Comparison of ENCODE assay signal across 1 cellular context in genomic region chr4:8582436-8582835, GRCh38.
TF ChIP-seq lines count a peak whose summit lies in the region.

No MANE protein-coding gene starts in this region.

TF ChIP-seq in H1, 55 proteins besides CTCF, POLR2A, EP300 and RAD21:
- TF ChIP-seq SAP30 (IDR thresholded peaks at IDR 0.05; ENCODE audit: insufficient read depth, insufficient replicate concordance, low read length) (no peak), BRCA1 (IDR thresholded peaks at IDR 0.05; ENCODE audit: low read depth, low read length) (no peak), SUZ12 (IDR thresholded peaks at IDR 0.05; ENCODE audit: low read length) (no peak), ATF2 (IDR thresholded peaks at IDR 0.05; ENCODE audit: low read length) (no peak), SRF (IDR thresholded peaks at IDR 0.05; ENCODE audit: low read depth, low read length) (no peak), TEAD4 (IDR thresholded peaks at IDR 0.05; ENCODE audit: low read depth, low read length) (no peak), SIN3A (conservative IDR thresholded peaks at IDR 0.05 in 1 of 2, IDR thresholded peaks at IDR 0.05 in 1 of 2; ENCODE audit: low read depth in 1 of 2, low read length in 2 of 2) (no peak), GTF2F1 (IDR thresholded peaks at IDR 0.05; ENCODE audit: borderline replicate concordance, low read depth, low read length) (no peak), KDM5A (IDR thresholded peaks at IDR 0.05; ENCODE audit: low read length) (no peak), TAF1 (IDR thresholded peaks at IDR 0.05; ENCODE audit: low read depth, low read length) (no peak), E2F6 (IDR thresholded peaks at IDR 0.05) (no peak), GABPA (IDR thresholded peaks at IDR 0.05; ENCODE audit: borderline replicate concordance, insufficient read depth, low read length) (no peak), RFX5 (IDR thresholded peaks at IDR 0.05; ENCODE audit: borderline replicate concordance, low read depth, low read length) (no peak), CHD2 (IDR thresholded peaks at IDR 0.05; ENCODE audit: low read length) (no peak), NANOG (IDR thresholded peaks at IDR 0.05; ENCODE audit: insufficient read depth, low read depth, low read length, poor library complexity, severe bottlenecking) (no peak), CHD1 (IDR thresholded peaks at IDR 0.05; ENCODE audit: low read depth, low read length) (no peak), HDAC6 (IDR thresholded peaks at IDR 0.05; ENCODE audit: low read depth, low read length) (no peak), SP1 (IDR thresholded peaks at IDR 0.05; ENCODE audit: low read depth, low read length) (no peak)
